In genomic region chr3:54756330-54756731, GRCh38 we compare ENCODE assay signal across 17 cellular contexts.
DNase-seq lines count a peak whose midpoint lies in the region; TF ChIP-seq lines count a peak whose summit lies in the region.
"Had no signal": no experiment of that assay in that cellular context is flagged by ENCODE, and none has a peak within 500 bp of the region (broad histone marks: within the 10 kb centered on the region; RNA-seq: fewer than 3 reads in every experiment).

No MANE protein-coding gene starts in this region.

- peak overlapping the region; percentile 2 for H2AFZ ChIP-seq in hepatocyte

- TF ChIP-seq CTCF in hepatocyte (IDR thresholded peaks at IDR 0.05; ENCODE audit: poor library complexity), result no peak

- H3K36me3 Mint-ChIP-seq in activated T-cell treated with anti-CD3 and anti-CD28 coated beads, Interleukin-2, amount 50 U/mL, for 24 hours (ENCODE audit: low read depth), result no peaks in the 10 kb centered on the region
- H3K36me3 Mint-ChIP-seq: CD8-positive, alpha-beta T cell had no signal

- DNase-seq in GM04503 (ENCODE audit: low read depth) (peak; percentile 16), amniotic stem cell (lab: John Stamatoyannopoulos, UW) (peak; percentile 42), hepatocyte (ENCODE audit: low spot score) (peak; percentile 15), stromal cell of bone marrow (ENCODE audit: low read depth) (peak; percentile 41), posterior cingulate gyrus (no peak), activated gamma-delta T cell treated with Interleukin-2 at 50 U/mL for 16 hours (no peak)
- no peak for DNase-seq in activated T-cell treated with anti-CD3 and anti-CD28 coated beads, Interleukin-2, amount 50 U/mL, for 24 hours
- DNase-seq: activated CD4-positive, alpha-beta T cell treated with anti-CD3 and anti-CD28 coated beads, Interleukin-2, amount 10 ng/mL, durations not matched to agents 7 days and 5 days; activated T-cell treated with anti-CD3 and anti-CD28 coated beads, Interleukin-2, amount 50 U/mL, for 48 hours; anterior cingulate cortex; CD8-positive, alpha-beta T cell; gastrocnemius medialis; NCI-H187 treated with DMSO at 0.1 percent for 48 hours; NCI-H526; stimulated activated CD4-positive, alpha-beta T cell treated with anti-CD3 and anti-CD28 coated beads, Interleukin-4, amount 100 ng/mL, for 24 hours; T-helper 2 cell; upper lobe of right lung had no signal

- peaks cover 11% of the 10 kb centered on the region for H3K9me3 Mint-ChIP-seq in activated T-cell treated with anti-CD3 and anti-CD28 coated beads, Interleukin-2, amount 50 U/mL, for 24 hours
- H3K9me3 Mint-ChIP-seq: activated CD4-positive, alpha-beta T cell treated with anti-CD3 and anti-CD28 coated beads, Interleukin-2, amount 10 ng/mL, durations not matched to agents 7 days and 5 days; CD8-positive, alpha-beta T cell had no signal

- no peaks in the 10 kb centered on the region for H3K9me3 ChIP-seq in hepatocyte (ENCODE audit: low read depth)
- H3K9me3 ChIP-seq: gastrocnemius medialis, upper lobe of right lung had no signal

- H3K27ac ChIP-seq in hepatocyte, result peak overlapping the region; percentile 12
- H3K27ac ChIP-seq: gastrocnemius medialis, upper lobe of right lung had no signal

- intact Hi-C loops in posterior cingulate gyrus (cut with DNase I), result no loop called here

- no peak overlapping the region for H3K27ac Mint-ChIP-seq in activated T-cell treated with anti-CD3 and anti-CD28 coated beads, Interleukin-2, amount 50 U/mL, for 24 hours
- H3K27ac Mint-ChIP-seq: activated CD4-positive, alpha-beta T cell treated with anti-CD3 and anti-CD28 coated beads, Interleukin-2, amount 10 ng/mL, durations not matched to agents 7 days and 5 days; CD8-positive, alpha-beta T cell had no signal

- 54% methylated on average over 7 of the region's 7 CpGs for WGBS in hepatocyte (ENCODE audit: low lambda C conversion rate, missing lambda C conversion rate)

- H3K27me3 ChIP-seq in hepatocyte, result no peaks in the 10 kb centered on the region
- H3K27me3 ChIP-seq: gastrocnemius medialis, upper lobe of right lung had no signal

- H3K4me1 Mint-ChIP-seq in activated T-cell treated with anti-CD3 and anti-CD28 coated beads, Interleukin-2, amount 50 U/mL, for 24 hours (ENCODE audit: low read depth), result no peaks in the 10 kb centered on the region
- H3K4me1 Mint-ChIP-seq: activated CD4-positive, alpha-beta T cell treated with anti-CD3 and anti-CD28 coated beads, Interleukin-2, amount 10 ng/mL, durations not matched to agents 7 days and 5 days had no signal

- H3K27me3 Mint-ChIP-seq in activated T-cell treated with anti-CD3 and anti-CD28 coated beads, Interleukin-2, amount 50 U/mL, for 24 hours, result no peaks in the 10 kb centered on the region
- H3K27me3 Mint-ChIP-seq: activated CD4-positive, alpha-beta T cell treated with anti-CD3 and anti-CD28 coated beads, Interleukin-2, amount 10 ng/mL, durations not matched to agents 7 days and 5 days had no signal

- H3K79me2 ChIP-seq in hepatocyte, result no peaks in the 10 kb centered on the region

- H4K20me1 ChIP-seq in hepatocyte (ENCODE audit: insufficient read depth, poor library complexity, severe bottlenecking), result no peaks in the 10 kb centered on the region

- peaks cover 13% of the 10 kb centered on the region for H3K4me1 ChIP-seq in hepatocyte (ENCODE audit: insufficient read depth)
- H3K4me1 ChIP-seq: gastrocnemius medialis, upper lobe of right lung had no signal

- no peak overlapping the region for H3K4me2 ChIP-seq in hepatocyte

- no peak overlapping the region for H3K4me3 Mint-ChIP-seq in activated T-cell treated with anti-CD3 and anti-CD28 coated beads, Interleukin-2, amount 50 U/mL, for 24 hours
- H3K4me3 Mint-ChIP-seq: activated CD4-positive, alpha-beta T cell treated with anti-CD3 and anti-CD28 coated beads, Interleukin-2, amount 10 ng/mL, durations not matched to agents 7 days and 5 days; CD8-positive, alpha-beta T cell had no signal

- no peak overlapping the region for H3K4me3 ChIP-seq in hepatocyte
- H3K4me3 ChIP-seq: gastrocnemius medialis, upper lobe of right lung had no signal

- no peaks in the 10 kb centered on the region for H3K36me3 ChIP-seq in hepatocyte (replicated peaks; ENCODE audit: insufficient read depth, low read depth)
- H3K36me3 ChIP-seq: gastrocnemius medialis, upper lobe of right lung had no signal

- no peaks in the 10 kb centered on the region for H3K9me2 ChIP-seq in hepatocyte (replicated peaks; ENCODE audit: insufficient read depth)

Comparison
In these comparisons a context has a peak if more than half of its experiments do, and no peak if none do; other contexts are left out.
1. DNase-seq: peak in GM04503 (single experiment), amniotic stem cell (single experiment), hepatocyte (single experiment) and stromal cell of bone marrow (single experiment); none in posterior cingulate gyrus (0 of 10), activated gamma-delta T cell treated with Interleukin-2 at 50 U/mL for 16 hours (single experiment) and activated T-cell treated with anti-CD3 and anti-CD28 coated beads, Interleukin-2, amount 50 U/mL, for 24 hours (single experiment).